13 cellular contexts compared by ENCODE assay signal in the genomic region with DNA sequence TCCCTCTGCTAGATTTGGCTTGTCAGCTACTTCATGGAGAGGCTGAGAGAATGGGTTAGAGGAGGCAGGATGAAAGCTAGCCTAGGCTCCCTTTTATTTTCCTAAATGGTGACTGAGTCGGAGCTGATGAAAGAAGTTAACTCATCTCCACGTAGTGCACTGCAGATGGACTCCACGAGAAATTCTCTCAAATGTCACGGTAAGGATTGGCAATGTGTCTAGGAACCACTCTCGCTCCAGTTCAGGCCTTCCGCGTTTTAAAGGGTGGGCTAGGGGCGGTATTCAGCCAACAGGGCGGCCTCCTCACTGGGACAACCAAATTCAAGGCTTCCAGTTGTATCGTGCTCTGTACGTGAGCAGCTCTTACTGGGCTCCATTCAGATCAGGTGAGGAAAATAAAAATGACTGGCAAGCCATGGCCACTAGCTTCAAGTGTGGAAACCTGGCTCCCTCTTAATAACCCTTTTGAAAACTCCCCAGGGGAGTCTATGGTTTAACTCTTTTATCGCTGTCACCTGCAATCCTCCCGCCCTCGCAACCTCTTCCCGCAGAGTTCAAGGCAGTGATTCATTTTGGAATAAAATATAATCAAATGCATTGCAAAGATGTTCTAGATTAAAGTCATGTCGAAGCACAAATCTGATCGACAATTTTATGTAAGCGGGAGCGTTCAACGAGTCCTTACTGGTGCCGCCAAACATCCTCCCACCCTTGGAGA. TPM values are rescaled to one million over a fixed set of nuclear protein-coding genes. Genes with fewer than 3 reads are reported as not detected.
A peak's percentile ranks its signal among the peaks of the same experiment; 100 is the strongest.
DNase-seq lines count a peak whose midpoint lies in the region; ATAC-seq lines count a peak whose summit lies in the region.
"Had no signal": no experiment of that assay in that cellular context is flagged by ENCODE, and none has a peak within 500 bp of the region (broad histone marks: within the 10 kb centered on the region; RNA-seq: fewer than 3 reads in every experiment).

No MANE protein-coding gene starts in this region.

- H3K79me2 ChIP-seq in ACC112 (ENCODE audit: control insufficient read depth, insufficient read depth, low read length, unreplicated experiment) (no peaks in the 10 kb centered on the region), mesendoderm (ENCODE audit: control insufficient read depth, insufficient read depth, low read length) (no peaks in the 10 kb centered on the region)

- H3K27ac ChIP-seq in ACC112 (ENCODE audit: low read depth, low read length) (no peak overlapping the region), HUES64 (ENCODE audit: low read depth, low read length) (no peak overlapping the region), cingulate gyrus (ENCODE audit: low read depth, low read length) (peak overlapping the region; percentile 91), mesendoderm (ENCODE audit: low read depth, low read length) (no peak overlapping the region)

- peak overlapping the region; percentile 85 for H3K4me2 ChIP-seq in mesendoderm (ENCODE audit: low read length)

- peak overlapping the region in 1 of 3 donors; percentile 45 for H3K4me3 Mint-ChIP-seq in T-cell

- H3K4me3 ChIP-seq in ACC112 (ENCODE audit: low read depth, low read length), result peak overlapping the region; percentile 75
- H3K4me3 ChIP-seq in HUES64 (ENCODE audit: low read length), result peak overlapping the region; percentile 63
- no peak overlapping the region for H3K4me3 ChIP-seq in mesendoderm (ENCODE audit: low read length)

- H3K4me1 ChIP-seq in ACC112 (ENCODE audit: control insufficient read depth, insufficient read depth, low read length, unreplicated experiment) (no peaks in the 10 kb centered on the region), HUES64 (ENCODE audit: insufficient read depth, low read length) (peaks cover 9% of the 10 kb centered on the region), mesendoderm (ENCODE audit: control insufficient read depth, low read depth, low read length) (peaks cover 9% of the 10 kb centered on the region)

- H2BK5ac ChIP-seq in mesendoderm (ENCODE audit: low read length), result no peak overlapping the region

- H3K9ac ChIP-seq in HUES64 (ENCODE audit: low read depth, low read length), result no peak overlapping the region
- H3K9ac ChIP-seq in mesendoderm (ENCODE audit: low read length), result no peak overlapping the region

- H4K5ac ChIP-seq in mesendoderm (ENCODE audit: low read length), result no peak overlapping the region

- H2AK5ac ChIP-seq in mesendoderm (ENCODE audit: low read length), result no peak overlapping the region

- H2BK120ac ChIP-seq in mesendoderm (ENCODE audit: low read depth, low read length), result no peak overlapping the region

- no peak overlapping the region for H3K56ac ChIP-seq in mesendoderm (ENCODE audit: low read length)

- WGBS in HUES64, result 7% methylated on average over 19 of the region's 21 CpGs
- no CpG with 5 or more reads among the region's 21 CpGs for WGBS in mesendoderm (ENCODE audit: extremely low coverage, insufficient coverage, low lambda C conversion rate)

- H3K4ac ChIP-seq in mesendoderm (ENCODE audit: low read depth, low read length), result no peak overlapping the region

- no peaks in the 10 kb centered on the region for H3K36me3 Mint-ChIP-seq in T-cell

- CTCF ChIA-PET in T-cell (lab: Charles Lee), result no interaction called here

- H3K27ac Mint-ChIP-seq in T-cell, result no peak overlapping the region

- no peak overlapping the region for H2AFZ ChIP-seq in ACC112 (ENCODE audit: low read length, unreplicated experiment)

- H3K27me3 ChIP-seq in ACC112 (ENCODE audit: insufficient read depth, low read length) (peaks cover 68% of the 10 kb centered on the region), HUES64 (ENCODE audit: insufficient read depth, low read length) (peaks cover 57% of the 10 kb centered on the region), mesendoderm (ENCODE audit: insufficient read depth, low read length, poor library complexity) (peaks cover 4% of the 10 kb centered on the region)

- H4K8ac ChIP-seq in mesendoderm (ENCODE audit: low read depth, low read length), result no peak overlapping the region

- H3K27me3 Mint-ChIP-seq in T-cell, result peaks cover 17 to 29% of the 10 kb centered on the region in 2 donors

- H3K36me3 ChIP-seq in ACC112 (ENCODE audit: insufficient read depth, low read length) (no peaks in the 10 kb centered on the region), HUES64 (ENCODE audit: insufficient read depth, low read length) (no peaks in the 10 kb centered on the region), mesendoderm (ENCODE audit: control insufficient read depth, insufficient read depth, low read length) (no peaks in the 10 kb centered on the region)

- H3K23ac ChIP-seq in mesendoderm (ENCODE audit: low read length), result no peak overlapping the region

- H3K4me1 Mint-ChIP-seq in T-cell, result peaks cover 0 to 4% (median 0%) of the 10 kb centered on the region in 3 donors

- POLR2A ChIA-PET in T-cell (lab: Charles Lee), result no interaction called here

- DNase-seq in mesendoderm (peak; percentile 16), T-cell (no peak), NOMO-1 treated with dmso at 0.1 percent for 144 hours (lab: John Stamatoyannopoulos, UW; ENCODE audit: unreplicated experiment) (no peak)
- DNase-seq: activated CD4-positive, alpha-beta T cell treated with anti-CD3 and anti-CD28 coated beads for 48 hours; activated naive CD4-positive, alpha-beta T cell; effector CD8-positive, alpha-beta T cell; SHP77 treated with DMSO at 0.1 percent for 48 hours had no signal

- no peaks in the 10 kb centered on the region for H3K79me1 ChIP-seq in mesendoderm (ENCODE audit: low read length)

- H3K18ac ChIP-seq in mesendoderm (ENCODE audit: low read length), result no peak overlapping the region

- no peak for ATAC-seq in HG02852 (IDR thresholded peaks at IDR 0.05; ENCODE audit: unreplicated experiment)
- no peak for ATAC-seq in T-cell (replicated peaks in 1 of 4)
- ATAC-seq in HG03442 (IDR thresholded peaks at IDR 0.05; ENCODE audit: unreplicated experiment), result no peak

- no peaks in the 10 kb centered on the region for H3K9me3 ChIP-seq in HUES64 (ENCODE audit: insufficient read depth, low read depth, low read length)

- H3K9me3 Mint-ChIP-seq in T-cell, result peaks cover 0 to 3% (median 0%) of the 10 kb centered on the region in 3 donors

- H2BK15ac ChIP-seq in mesendoderm (replicated peaks; ENCODE audit: low read depth), result no peak overlapping the region

RNA-seq across cellular contexts. Expression of a gene that starts 1.3 kb away (rescaled TPM):
- polyA plus RNA-seq in HUES64 (2013, experiment 1 of 2), result 0.30 TPM
- polyA plus RNA-seq in HUES64 (2013, experiment 2 of 2), result 0.38 TPM
- polyA plus RNA-seq in mesendoderm (2013, experiment 1 of 2), result 0.11 TPM
- 0.06 TPM for polyA plus RNA-seq in mesendoderm (2013, experiment 2 of 2)
- not detected for total RNA-seq in T-cell
- total RNA-seq: omental fat pad had no signal
